In the genomic region with DNA sequence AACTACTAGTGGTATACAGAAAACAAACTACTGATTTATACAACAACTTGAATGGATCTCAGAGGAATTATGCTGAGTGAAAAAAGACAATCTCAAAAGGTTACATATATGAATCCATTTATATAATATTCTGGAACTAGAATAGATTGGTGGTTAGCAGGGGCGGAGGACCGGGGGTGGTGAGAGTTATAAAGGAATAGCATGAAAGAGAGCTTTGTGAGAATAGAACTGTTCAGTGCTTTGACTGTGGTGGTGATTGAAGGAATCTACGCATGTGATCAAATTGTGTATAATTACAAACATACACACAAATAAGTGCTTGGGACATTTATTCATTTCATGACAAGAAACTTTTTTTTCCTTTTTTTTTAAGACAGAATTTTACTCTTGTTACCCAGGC, we compare ENCODE assay signal across 35 cellular contexts. TPM values are rescaled to one million over a fixed set of nuclear protein-coding genes. Genes with fewer than 3 reads are reported as not detected.
"Had no signal": no experiment of that assay in that cellular context is flagged by ENCODE, and none has a peak within 500 bp of the region (broad histone marks: within the 10 kb centered on the region; RNA-seq: fewer than 3 reads in every experiment).

No MANE protein-coding gene starts in this region.

- DNase-seq: dermis blood vessel endothelial cell; dorsolateral prefrontal cortex; effector CD4-positive, alpha-beta T cell; effector memory CD4-positive, alpha-beta T cell; erythroblast; esophagus squamous epithelium; foreskin fibroblast; gastrocnemius medialis; glutamatergic neuron; heart left ventricle; hypothalamus; immature natural killer cell; islet precursor cell; kidney; kidney glomerular epithelial cell; left colon; left ventricle myocardium inferior; lower lobe of right lung; mesenchymal stem cell; mucosa of descending colon; naive B cell; naive thymus-derived CD8-positive, alpha-beta T cell had no signal

- H3K36me3 ChIP-seq: esophagus squamous epithelium, gastrocnemius medialis, heart left ventricle, left ventricle myocardium inferior, lower lobe of right lung had no signal

- FAIRE-seq: colon, endothelial cell of umbilical vein, kidney had no signal

- H3K27me3 ChIP-seq: dorsolateral prefrontal cortex, esophagus squamous epithelium, hepatocyte had no signal

- H3K4me1 ChIP-seq: esophagus squamous epithelium, gastrocnemius medialis, lower lobe of right lung had no signal

- H3K9me3 Mint-ChIP-seq: immature natural killer cell; mesothelial cell of epicardium; naive thymus-derived CD8-positive, alpha-beta T cell had no signal

- H3K27me3 Mint-ChIP-seq: naive B cell; naive thymus-derived CD8-positive, alpha-beta T cell had no signal

- H3K4me1 Mint-ChIP-seq: mesothelial cell of epicardium, naive B cell had no signal

- H3K4me3 Mint-ChIP-seq: immature natural killer cell; mesothelial cell of epicardium; naive B cell; naive thymus-derived CD8-positive, alpha-beta T cell had no signal

- H3K27ac Mint-ChIP-seq: immature natural killer cell; mesothelial cell of epicardium; naive B cell; naive thymus-derived CD8-positive, alpha-beta T cell had no signal

- H3K9me3 ChIP-seq: esophagus squamous epithelium, gastrocnemius medialis, heart left ventricle, left ventricle myocardium inferior, lower lobe of right lung, mucosa of descending colon had no signal

- H3K36me3 Mint-ChIP-seq: mesothelial cell of epicardium, naive B cell had no signal

- H3K4me3 ChIP-seq: coronary artery, dorsolateral prefrontal cortex, esophagus squamous epithelium, gastrocnemius medialis, heart left ventricle, hepatocyte, left ventricle myocardium inferior, lower lobe of right lung, mucosa of descending colon had no signal

- ATAC-seq: esophagus mucosa; gastrocnemius medialis; heart left ventricle; left colon; left lobe of liver; lower lobe of right lung; mucosa of descending colon; naive thymus-derived CD8-positive, alpha-beta T cell had no signal

- H3K27ac ChIP-seq: coronary artery, dorsolateral prefrontal cortex, epithelial cell of prostate, esophagus squamous epithelium, gastrocnemius medialis, heart left ventricle, hepatocyte, left ventricle myocardium inferior, lower lobe of right lung had no signal

RNA-seq across cellular contexts. Expression of gene RAB19, which starts 19.6 kb away (rescaled TPM):
- total RNA-seq: dermis blood vessel endothelial cell, endothelial cell of umbilical vein, gastrocnemius medialis, glomerular endothelial cell, heart left ventricle, left lobe of liver, left ventricle myocardium inferior, lung microvascular endothelial cell, mesenteric fat pad, myocyte had no signal
- polyA plus RNA-seq: endothelial cell of umbilical vein, heart left ventricle, liver had no signal
